20 cellular contexts compared by ENCODE assay signal in genomic region chr14:105261781-105262180, GRCh38. TPM values are rescaled to one million over a fixed set of nuclear protein-coding genes. Genes with fewer than 3 reads are reported as not detected.
DNase-seq lines count a peak whose midpoint lies in the region; ATAC-seq and TF ChIP-seq lines count a peak whose summit lies in the region.
"Had no signal": no experiment of that assay in that cellular context is flagged by ENCODE, and none has a peak within 500 bp of the region (broad histone marks: within the 10 kb centered on the region; RNA-seq: fewer than 3 reads in every experiment).

No MANE protein-coding gene starts in this region.

- TF ChIP-seq CTCF in Panc1 (IDR thresholded peaks at IDR 0.05) (no peak), heart right ventricle (IDR thresholded peaks at IDR 0.05) (no peak), osteoblast (IDR thresholded peaks at IDR 0.05; ENCODE audit: extremely low read depth, low read depth, low read length) (no peak), upper lobe of right lung (IDR thresholded peaks at IDR 0.05) (no peak), stomach (IDR thresholded peaks at IDR 0.05) (no peak)

- no TSS peak for BruUV-seq in Panc1 (replicated peaks; lab: Mats Ljungman, UMichigan)

- TF ChIP-seq EP300 in stomach (IDR thresholded peaks at IDR 0.05): no peak

- H3K9me3 ChIP-seq in Panc1 (ENCODE audit: control insufficient read depth, insufficient read depth, low read depth, low read length) (no peaks in the 10 kb centered on the region), heart right ventricle (no peaks in the 10 kb centered on the region), osteoblast (ENCODE audit: low read depth, low read length) (no peaks in the 10 kb centered on the region), upper lobe of right lung (no peaks in the 10 kb centered on the region), stomach (no peaks in the 10 kb centered on the region)
- H3K9me3 ChIP-seq: SJCRH30 had no signal

- H4K20me1 ChIP-seq in osteoblast (ENCODE audit: insufficient read depth, low read length): peaks cover 9% of the 10 kb centered on the region

- in situ Hi-C loops in Panc1 (cut with HindIII; ENCODE audit: low pct_unique_long_range_greater_than_20kb, low sequenced_read_pairs): no loop called here

- no peaks in the 10 kb centered on the region for H3K79me2 ChIP-seq in osteoblast (ENCODE audit: insufficient read depth, low read length)

- WGBS in heart right ventricle, 2 donors: 63 to 80% methylated on average over 20 of the region's 20 CpGs
- 84 to 94% (median 88%) methylated on average over 9 to 20 of the region's 20 CpGs for whole genome bisulfite sequencing in stomach, 5 donors

- H3K36me3 ChIP-seq in Panc1 (ENCODE audit: control insufficient read depth, insufficient read depth, low read length): no peaks in the 10 kb centered on the region
- peaks cover 0 to 62% (median 4%) of the 10 kb centered on the region in 9 donors for H3K36me3 ChIP-seq in heart right ventricle
- H3K36me3 ChIP-seq in osteoblast (ENCODE audit: insufficient read depth, low read length): peaks cover 5% of the 10 kb centered on the region
- H3K36me3 ChIP-seq in upper lobe of right lung: peaks cover 13% of the 10 kb centered on the region
- H3K36me3 ChIP-seq in stomach: peaks cover 7 to 56% (median 45%) of the 10 kb centered on the region in 4 donors

- 0 out of 2 replicates have a peak, but pooled peaks have one; percentile 30 for ATAC-seq in Panc1
- ATAC-seq in heart right ventricle: peak; percentile 61 to 94 (median 82)
- ATAC-seq in upper lobe of right lung: peak; percentile 21
- ATAC-seq: GM12878 had no signal

- CTCF ChIA-PET in Panc1 (lab: Charles Lee): no interaction called here

- POLR2A ChIA-PET in Panc1 (lab: Charles Lee): no interaction called here

- no peak overlapping the region for H2AFZ ChIP-seq in osteoblast (ENCODE audit: low read length)

- no peaks in the 10 kb centered on the region for H3K4me1 ChIP-seq in Panc1 (ENCODE audit: control insufficient read depth, insufficient read depth, low read length)
- peaks cover 0 to 22% (median 4%) of the 10 kb centered on the region in 9 donors for H3K4me1 ChIP-seq in heart right ventricle
- H3K4me1 ChIP-seq in osteoblast (ENCODE audit: insufficient read depth, low read length): no peaks in the 10 kb centered on the region
- no peaks in the 10 kb centered on the region for H3K4me1 ChIP-seq in upper lobe of right lung
- peaks cover 0 to 12% (median 4%) of the 10 kb centered on the region in 4 donors for H3K4me1 ChIP-seq in stomach

- DNase-seq in Panc1 (ENCODE audit: low read depth, low spot score) (no peak), heart right ventricle (peak; percentile 30 to 59), osteoblast (ENCODE audit: insufficient read length, low spot score, missing footprints) (peak; percentile 49), upper lobe of right lung (peak; percentile 57), NCI-H1694 treated with DMSO at 0.1 percent for 48 hours (lab: John Stamatoyannopoulos, UW) (no peak), stomach (no peak), pons (ENCODE audit: low spot score) (no peak)
- DNase-seq: CD4-positive, alpha-beta memory T cell; DND-41; H7; HFFc6; MV-4-11; NCI-H1105 treated with DMSO at 0.1 percent for 48 hours; NCI-H2081 treated with DMSO at 0.1 percent for 48 hours; NCI-H2171 treated with DMSO at 0.1 percent for 48 hours; NCI-H446 treated with DMSO at 0.1 percent for 48 hours; NCI-H69; NK-92 treated with Interleukin-12 subunit alpha and Interleukin-12 subunit beta, amount 100 ng/mL, for 24 hours; SJCRH30 had no signal

- intact Hi-C loops in Panc1 (cut with micrococcal nuclease; ENCODE audit: unreplicated experiment): no loop called here
- intact Hi-C loops in heart right ventricle (cut with DNase I): loop anchor here in 1 of 10 donors (10.0 kb wide), 2 partner anchors 47 to 93 kb away; no protein-coding TSS in a partner anchor
- intact Hi-C loops in upper lobe of right lung (cut with DNase I): no loop called here
- intact Hi-C loops in stomach (cut with DNase I; ENCODE audit: low total_unique reads): no loop called here

- TF ChIP-seq POLR2A in stomach (IDR thresholded peaks at IDR 0.05): no peak

- no peak overlapping the region for H3K4me3 ChIP-seq in Panc1 (ENCODE audit: low read depth in 2 of 2, low read length in 2 of 2)
- no peak overlapping the region for H3K4me3 ChIP-seq in heart right ventricle
- H3K4me3 ChIP-seq in osteoblast (ENCODE audit: insufficient read depth, low read length): no peak overlapping the region
- H3K4me3 ChIP-seq in upper lobe of right lung: no peak overlapping the region
- no peak overlapping the region for H3K4me3 ChIP-seq in stomach
- H3K4me3 ChIP-seq: GM12878, SJCRH30 had no signal

- H3K27me3 ChIP-seq in Panc1 (ENCODE audit: control insufficient read depth, insufficient read depth, low read length) (no peaks in the 10 kb centered on the region), heart right ventricle (no peaks in the 10 kb centered on the region), osteoblast (ENCODE audit: insufficient read depth, low read length) (no peaks in the 10 kb centered on the region), upper lobe of right lung (no peaks in the 10 kb centered on the region), stomach (no peaks in the 10 kb centered on the region)
- H3K27me3 ChIP-seq: SJCRH30 had no signal

- H3K27ac ChIP-seq in Panc1 (ENCODE audit: low read length) (no peak overlapping the region), heart right ventricle (no peak overlapping the region), osteoblast (ENCODE audit: low read depth, low read length) (no peak overlapping the region), upper lobe of right lung (no peak overlapping the region), stomach (no peak overlapping the region)
- H3K27ac ChIP-seq: SJCRH30 had no signal

- no peak overlapping the region for H3K4me2 ChIP-seq in osteoblast (ENCODE audit: insufficient read depth, low read length)

RNA-seq across cellular contexts. Expression of gene BTBD6, which starts 13.4 kb away (rescaled TPM):
- total RNA-seq in Panc1 (2021; ENCODE audit: unreplicated experiment) (0.26 TPM), heart right ventricle (10 to 100 TPM; 28.1 to 49.7 (median 32.2) TPM), osteoblast (54.3 and 60.1 TPM in 2 replicates), upper lobe of right lung (51.3 TPM), stomach (10 to 100 TPM; 13.4 to 53.6 (median 25.2) TPM)
- polyA plus RNA-seq in Panc1 (2012; ENCODE audit: insufficient read length): not detected
- polyA plus RNA-seq in heart right ventricle (10 to 100 TPM; 40.9 to 58.2 TPM), stomach (10 to 100 TPM; 47.1 to 55.0 (median 50.7) TPM)
- total RNA-seq: SJCRH30 had no signal

RNA-seq across cellular contexts. Expression of gene BRF1, which starts 39.0 kb away (rescaled TPM):
- total RNA-seq in Panc1 (2021; ENCODE audit: unreplicated experiment) (25.0 TPM), heart right ventricle (10 to 100 TPM; 12.7 to 18.9 (median 16.2) TPM), osteoblast (33.6 and 34.4 TPM in 2 replicates), upper lobe of right lung (31.2 TPM), stomach (100 to 1,000 TPM in 1 of 5 donors, 10 to 100 TPM in 4; 31.5 to 141 (median 42.6) TPM)
- 23.6 TPM for polyA plus RNA-seq in Panc1 (2012; ENCODE audit: insufficient read length)
- polyA plus RNA-seq in heart right ventricle (10 to 100 TPM; 12.9 to 30.8 TPM), stomach (10 to 100 TPM in 2 of 3 donors, 1 to 10 TPM in 1; 9.2 to 19.7 (median 19.4) TPM)

RNA-seq across cellular contexts. Expression of gene PACS2, which starts 52.8 kb away (rescaled TPM):
- total RNA-seq in Panc1 (2021; ENCODE audit: unreplicated experiment) (55.2 TPM), heart right ventricle (10 to 100 TPM; 41.8 to 78.9 (median 54.6) TPM), osteoblast (81.1 and 81.3 TPM in 2 replicates), upper lobe of right lung (86.6 TPM), stomach (100 to 1,000 TPM in 3 of 5 donors, 10 to 100 TPM in 2; 33.6 to 209 (median 114) TPM)
- polyA plus RNA-seq in Panc1 (2012; ENCODE audit: insufficient read length): 72.3 TPM
- polyA plus RNA-seq in heart right ventricle (100 to 1,000 TPM in 1 of 2 donors, 10 to 100 TPM in 1; 42.9 to 123 TPM), stomach (10 to 100 TPM; 23.4 to 49.8 (median 34.7) TPM)

Comparison
In these comparisons a context has a peak if more than half of its experiments do, and no peak if none do; other contexts are left out.
1. ATAC-seq: peak in every context shown above with its lines; median percentile 82 in heart right ventricle; 30 in Panc1; 21 in upper lobe of right lung.
2. DNase-seq: peak in heart right ventricle (2 of 2), osteoblast (single experiment) and upper lobe of right lung (single experiment); none in Panc1 (single experiment), NCI-H1694 treated with DMSO at 0.1 percent for 48 hours (single experiment), stomach (single experiment) and pons (single experiment).
3. RNA of gene BTBD6, which starts 13.4 kb away (total RNA-seq): 54.3 to 60.1 TPM in osteoblast, 51.3 TPM in upper lobe of right lung (single experiment), 28.1 to 49.7 TPM in heart right ventricle and 13.4 to 53.6 TPM in stomach; 0.26 TPM in Panc1 (single experiment); every median in the first group is over 10 times any median in the second.